32 cellular contexts compared by ENCODE assay signal in genomic region chr10:31296754-31297153, GRCh38.
"Had no signal": no experiment of that assay in that cellular context is flagged by ENCODE, and none has a peak within 500 bp of the region (broad histone marks: within the 10 kb centered on the region; RNA-seq: fewer than 3 reads in every experiment).

No MANE protein-coding gene starts in this region.

- ATAC-seq: activated CD4-positive, CD25-positive, alpha-beta regulatory T cell treated with anti-CD3 and anti-CD28 coated beads, Interleukin-2, amount 50 U/mL, for 24 hours; activated CD8-positive, alpha-beta T cell treated with anti-CD3 and anti-CD28 coated beads for 36 hours; activated T-cell treated with anti-CD3 and anti-CD28 coated beads, Interleukin-2, amount 50 U/mL, for 4 hours; activated T-helper 17 cell treated with anti-CD3 and anti-CD28 coated beads, Interleukin-2, amount 50 U/mL, for 72 hours; body of pancreas; effector memory CD8-positive, alpha-beta T cell; foreskin keratinocyte; gastrocnemius medialis; heart left ventricle; T-helper 17 cell had no signal

- H3K27ac Mint-ChIP-seq: activated B cell treated with CpG ODN at 0.5 μM for 24 hours; activated CD8-positive, alpha-beta T cell treated with anti-CD3 and anti-CD28 coated beads for 36 hours; activated naive CD8-positive, alpha-beta T cell; activated T-helper 17 cell treated with anti-CD3 and anti-CD28 coated beads, Interleukin-2, amount 50 U/mL, for 72 hours; effector memory CD8-positive, alpha-beta T cell; T-helper 17 cell; T-helper 2 cell treated with Interferon-gamma antibody and Interleukin-4, amounts not matched to agents 5 μg/mL and 100 μg/mL, for 36 hours had no signal

- H3K4me1 Mint-ChIP-seq: activated B cell treated with CpG ODN at 0.5 μM for 24 hours had no signal

- H3K9me3 Mint-ChIP-seq: activated CD8-positive, alpha-beta T cell treated with anti-CD3 and anti-CD28 coated beads for 36 hours; activated T-cell treated with anti-CD3 and anti-CD28 coated beads, Interleukin-2, amount 50 U/mL, for 4 hours; effector memory CD8-positive, alpha-beta T cell had no signal

- H3K4me3 ChIP-seq: body of pancreas, esophagus muscularis mucosa, gastrocnemius medialis, heart left ventricle had no signal

- H3K36me3 Mint-ChIP-seq: activated naive CD8-positive, alpha-beta T cell had no signal

- H3K36me3 ChIP-seq: esophagus muscularis mucosa, gastrocnemius medialis, heart left ventricle, WERI-Rb-1 had no signal

- H3K9me3 ChIP-seq: body of pancreas, esophagus muscularis mucosa, gastrocnemius medialis had no signal

- H3K4me3 Mint-ChIP-seq: activated B cell treated with CpG ODN at 0.5 μM for 24 hours; activated CD8-positive, alpha-beta T cell treated with anti-CD3 and anti-CD28 coated beads for 36 hours; activated naive CD8-positive, alpha-beta T cell; activated T-cell treated with anti-CD3 and anti-CD28 coated beads, Interleukin-2, amount 50 U/mL, for 4 hours; activated T-helper 17 cell treated with anti-CD3 and anti-CD28 coated beads, Interleukin-2, amount 50 U/mL, for 72 hours; effector memory CD8-positive, alpha-beta T cell; T-helper 17 cell; T-helper 2 cell treated with Interferon-gamma antibody and Interleukin-4, amounts not matched to agents 5 μg/mL and 100 μg/mL, for 36 hours had no signal

- H3K27me3 ChIP-seq: body of pancreas, esophagus muscularis mucosa, foreskin keratinocyte, gastrocnemius medialis, heart left ventricle had no signal

- H3K4me1 ChIP-seq: body of pancreas, esophagus muscularis mucosa, foreskin keratinocyte had no signal

- H3K27me3 Mint-ChIP-seq: activated CD8-positive, alpha-beta T cell treated with anti-CD3 and anti-CD28 coated beads for 36 hours; activated naive CD8-positive, alpha-beta T cell had no signal

- H3K27ac ChIP-seq: body of pancreas, esophagus muscularis mucosa, foreskin keratinocyte, gastrocnemius medialis, heart left ventricle, WERI-Rb-1 had no signal

- DNase-seq: activated B cell treated with CpG ODN at 0.5 μM for 24 hours; activated CD4-positive, alpha-beta T cell treated with anti-CD3 and anti-CD28 coated beads for 48 hours; activated CD4-positive, alpha-beta T cell treated with anti-CD3 and anti-CD28 coated beads, Interleukin-2, amount 50 U/mL, for 1 hour; activated CD4-positive, alpha-beta T cell treated with anti-CD3 and anti-CD28 coated beads, Interleukin-2, amount 50 U/mL, for 48 hours; activated CD8-positive, alpha-beta memory T cell treated with anti-CD3 and anti-CD28 coated beads for 24 hours; activated CD8-positive, alpha-beta T cell treated with anti-CD3 and anti-CD28 coated beads for 36 hours; activated effector memory CD4-positive, alpha-beta T cell treated with Interleukin-2 at 50 U/mL for 16 hours; activated gamma-delta T cell treated with Interleukin-2 at 50 U/mL for 16 hours; activated naive CD4-positive, alpha-beta T cell treated with anti-CD3 and anti-CD28 coated beads, Interleukin-2, amount 50 U/mL, for 16 hours; activated naive CD4-positive, alpha-beta T cell treated with Interleukin-2 at 50 U/mL for 16 hours; activated T-cell treated with anti-CD3 and anti-CD28 coated beads, Interleukin-2, amount 50 U/mL, for 4 hours; amniotic stem cell; anterior cingulate cortex; body of pancreas; caudate nucleus; cortex of kidney; dermis blood vessel endothelial cell; effector CD4-positive, alpha-beta T cell; effector memory CD8-positive, alpha-beta T cell; erythroblast; foreskin keratinocyte; gastrocnemius medialis; glutamatergic neuron; heart left ventricle; T-helper 17 cell; T1000; WERI-Rb-1 had no signal
